Comparison of ENCODE assay signal across 8 cellular contexts in the genomic region with DNA sequence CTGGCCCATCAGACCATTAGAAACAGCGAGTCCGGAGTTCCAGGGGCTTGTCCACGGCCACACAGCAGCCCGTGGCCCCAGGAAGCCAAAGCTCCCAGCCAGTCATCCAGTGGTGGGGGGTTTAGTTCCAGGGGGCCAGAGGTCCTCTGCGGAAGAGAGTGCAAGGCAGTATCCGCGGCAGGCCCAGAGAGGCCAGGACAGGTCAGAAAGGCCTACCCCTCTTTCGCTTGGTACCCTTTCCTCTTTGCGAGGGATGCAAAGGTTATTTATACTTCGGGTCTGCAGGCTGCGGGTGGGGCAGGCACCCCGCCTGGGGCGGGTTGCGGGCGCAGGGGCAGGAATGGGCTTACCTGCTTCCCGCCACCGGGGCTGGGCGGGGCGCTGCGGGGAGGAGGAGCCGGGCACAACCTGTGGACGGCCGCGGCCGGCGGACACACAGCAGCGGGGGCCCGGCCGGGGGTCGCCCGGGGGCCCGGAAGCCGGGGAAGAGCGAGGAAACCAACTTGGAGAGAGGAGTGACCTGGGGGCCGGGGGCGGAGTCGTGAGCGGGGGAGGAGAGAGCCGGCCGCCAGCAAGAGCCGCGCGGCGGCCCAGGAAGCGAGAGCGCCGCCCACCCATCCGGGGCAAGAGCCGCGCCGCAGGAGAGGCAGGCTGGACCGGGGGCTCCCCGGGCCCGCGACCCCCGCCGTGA. TPM values are rescaled to one million over a fixed set of nuclear protein-coding genes. Genes with fewer than 3 reads are reported as not detected.
DNase-seq lines count a peak whose midpoint lies in the region; ATAC-seq and TF ChIP-seq lines count a peak whose summit lies in the region.

A gene with protein sequence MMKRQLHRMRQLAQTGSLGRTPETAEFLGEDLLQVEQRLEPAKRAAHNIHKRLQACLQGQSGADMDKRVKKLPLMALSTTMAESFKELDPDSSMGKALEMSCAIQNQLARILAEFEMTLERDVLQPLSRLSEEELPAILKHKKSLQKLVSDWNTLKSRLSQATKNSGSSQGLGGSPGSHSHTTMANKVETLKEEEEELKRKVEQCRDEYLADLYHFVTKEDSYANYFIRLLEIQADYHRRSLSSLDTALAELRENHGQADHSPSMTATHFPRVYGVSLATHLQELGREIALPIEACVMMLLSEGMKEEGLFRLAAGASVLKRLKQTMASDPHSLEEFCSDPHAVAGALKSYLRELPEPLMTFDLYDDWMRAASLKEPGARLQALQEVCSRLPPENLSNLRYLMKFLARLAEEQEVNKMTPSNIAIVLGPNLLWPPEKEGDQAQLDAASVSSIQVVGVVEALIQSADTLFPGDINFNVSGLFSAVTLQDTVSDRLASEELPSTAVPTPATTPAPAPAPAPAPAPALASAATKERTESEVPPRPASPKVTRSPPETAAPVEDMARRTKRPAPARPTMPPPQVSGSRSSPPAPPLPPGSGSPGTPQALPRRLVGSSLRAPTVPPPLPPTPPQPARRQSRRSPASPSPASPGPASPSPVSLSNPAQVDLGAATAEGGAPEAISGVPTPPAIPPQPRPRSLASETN (plus strand): TSS at position 600 of the 691 bp plus-strand sequence. CDS start 119 bp downstream, outside the sequence.

- CTCF ChIA-PET in activated CD8-positive, alpha-beta T cell treated with anti-CD3 and anti-CD28 coated beads, Interleukin-2, amount 10 ng/mL, durations not matched to agents 7 days and 5 days (lab: Charles Lee), result interaction anchor here (1.2 to 15.5 kb wide), 5 partner anchors 7 to 33 kb away, joined by 3 to 261 read pairs (median 114); a partner anchor contains a TSS

- no peaks in the 10 kb centered on the region for H3K27me3 ChIP-seq in uterus

- DNase-seq in GM03348 (ENCODE audit: low spot score), result peak; percentile 79
- DNase-seq in LoVo (ENCODE audit: low spot score), result peak; percentile 35
- peak; percentile 81 for DNase-seq in activated CD8-positive, alpha-beta T cell treated with anti-CD3 and anti-CD28 coated beads, Interleukin-2, amount 10 ng/mL, durations not matched to agents 7 days and 5 days
- no peak for DNase-seq in epithelial cell of proximal tubule (ENCODE audit: low read depth)
- DNase-seq in naive thymus-derived CD8-positive, alpha-beta T cell, result peak in 7 of 10 donors; percentile 25 to 57 (median 54)
- DNase-seq in uterus, result peak; percentile 57 to 71
- no peak for DNase-seq in NCI-H187 treated with DMSO at 0.1 percent for 48 hours (lab: John Stamatoyannopoulos, UW)
- no peak for DNase-seq in NCI-H226

- peaks cover 49% of the 10 kb centered on the region for H3K36me3 Mint-ChIP-seq in activated CD8-positive, alpha-beta T cell treated with anti-CD3 and anti-CD28 coated beads, Interleukin-2, amount 10 ng/mL, durations not matched to agents 7 days and 5 days (ENCODE audit: low read depth)
- peaks cover 0 to 33% (median 5%) of the 10 kb centered on the region in 3 donors for H3K36me3 Mint-ChIP-seq in naive thymus-derived CD8-positive, alpha-beta T cell

- intact Hi-C loops in uterus (cut with DNase I; ENCODE audit: low total_unique reads), result no loop called here

- peak within 1 kb of the TSS; percentile 98 for H3K4me3 Mint-ChIP-seq in activated CD8-positive, alpha-beta T cell treated with anti-CD3 and anti-CD28 coated beads, Interleukin-2, amount 10 ng/mL, durations not matched to agents 7 days and 5 days
- H3K4me3 Mint-ChIP-seq in naive thymus-derived CD8-positive, alpha-beta T cell, result peak within 1 kb of the TSS; percentile 87 to 100 (median 98)

- peaks cover 7 to 19% of the 10 kb centered on the region in 2 donors for H3K4me1 ChIP-seq in uterus

- POLR2A ChIA-PET in activated CD8-positive, alpha-beta T cell treated with anti-CD3 and anti-CD28 coated beads, Interleukin-2, amount 10 ng/mL, durations not matched to agents 7 days and 5 days (lab: Charles Lee), result interaction anchor here (1.6 to 2.3 kb wide), 2 partner anchors 19 to 47 kb away, joined by 6 to 8 read pairs; a partner anchor contains a TSS
- POLR2A ChIA-PET in naive thymus-derived CD8-positive, alpha-beta T cell (lab: Charles Lee), result interaction anchor here (64.1 to 66.7 kb wide), 2 partner anchors 6 to 24 kb away, joined by 2283 read pairs; a partner anchor contains a TSS

- H3K4me3 ChIP-seq in epithelial cell of proximal tubule (ENCODE audit: low read depth, low read length), result peak within 1 kb of the TSS; percentile 55
- peak within 1 kb of the TSS; percentile 29 to 63 for H3K4me3 ChIP-seq in uterus

- no peaks in the 10 kb centered on the region for H3K36me3 ChIP-seq in uterus

- H3K27ac Mint-ChIP-seq in activated CD8-positive, alpha-beta T cell treated with anti-CD3 and anti-CD28 coated beads, Interleukin-2, amount 10 ng/mL, durations not matched to agents 7 days and 5 days, result peak within 1 kb of the TSS; percentile 97
- H3K27ac Mint-ChIP-seq in naive thymus-derived CD8-positive, alpha-beta T cell, result peak within 1 kb of the TSS; percentile 93 to 97 (median 95)

- no peak for TF ChIP-seq CTCF in epithelial cell of proximal tubule (conservative IDR thresholded peaks at IDR 0.05; ENCODE audit: low read depth, low read length)
- no peak for TF ChIP-seq CTCF in uterus (IDR thresholded peaks at IDR 0.05)

- H3K9me3 Mint-ChIP-seq in activated CD8-positive, alpha-beta T cell treated with anti-CD3 and anti-CD28 coated beads, Interleukin-2, amount 10 ng/mL, durations not matched to agents 7 days and 5 days (ENCODE audit: insufficient read depth), result no peaks in the 10 kb centered on the region
- no peaks in the 10 kb centered on the region for H3K9me3 Mint-ChIP-seq in naive thymus-derived CD8-positive, alpha-beta T cell

- peak within 1 kb of the TSS; percentile 43 to 89 for H3K27ac ChIP-seq in uterus

- TF ChIP-seq POLR2A in uterus (IDR thresholded peaks at IDR 0.05), result peak in 1 of 2 donors; percentile 22

- H3K27me3 Mint-ChIP-seq in activated CD8-positive, alpha-beta T cell treated with anti-CD3 and anti-CD28 coated beads, Interleukin-2, amount 10 ng/mL, durations not matched to agents 7 days and 5 days (ENCODE audit: low read depth), result no peaks in the 10 kb centered on the region
- no peaks in the 10 kb centered on the region for H3K27me3 Mint-ChIP-seq in naive thymus-derived CD8-positive, alpha-beta T cell

- H3K4me1 Mint-ChIP-seq in activated CD8-positive, alpha-beta T cell treated with anti-CD3 and anti-CD28 coated beads, Interleukin-2, amount 10 ng/mL, durations not matched to agents 7 days and 5 days (ENCODE audit: low read depth), result peaks cover 77% of the 10 kb centered on the region
- H3K4me1 Mint-ChIP-seq in naive thymus-derived CD8-positive, alpha-beta T cell, result peaks cover 29 to 79% (median 72%) of the 10 kb centered on the region in 4 donors

- peak; percentile 53 for ATAC-seq in activated CD8-positive, alpha-beta T cell treated with anti-CD3 and anti-CD28 coated beads, Interleukin-2, amount 10 ng/mL, durations not matched to agents 7 days and 5 days
- ATAC-seq in naive thymus-derived CD8-positive, alpha-beta T cell, result peak; percentile 42 to 58

- no peaks in the 10 kb centered on the region for H3K9me3 ChIP-seq in uterus

RNA-seq across cellular contexts. Expression of the gene that starts here (rescaled TPM):
- total RNA-seq in activated CD8-positive, alpha-beta T cell treated with anti-CD3 and anti-CD28 coated beads, Interleukin-2, amount 10 ng/mL, durations not matched to agents 7 days and 5 days, result 100 to 1,000 TPM; 216 to 218 TPM
- 15.1 and 25.0 TPM in 2 replicates for total RNA-seq in epithelial cell of proximal tubule
- total RNA-seq in naive thymus-derived CD8-positive, alpha-beta T cell, result 10 to 100 TPM; 77.9 to 79.0 TPM
- 10 to 100 TPM; 16.9 to 26.5 (median 25.6) TPM for polyA plus RNA-seq in naive thymus-derived CD8-positive, alpha-beta T cell
- 10 to 100 TPM in 3 of 4 donors, 1 to 10 TPM in 1; 7.4 to 26.2 (median 14.2) TPM for total RNA-seq in uterus

Comparison
In these comparisons a context has a peak if more than half of its experiments do, and no peak if none do; other contexts are left out.
1. DNase-seq: peak in GM03348 (single experiment), LoVo (single experiment), activated CD8-positive, alpha-beta T cell treated with anti-CD3 and anti-CD28 coated beads, Interleukin-2, amount 10 ng/mL, durations not matched to agents 7 days and 5 days (single experiment), naive thymus-derived CD8-positive, alpha-beta T cell (7 of 10) and uterus (2 of 2); none in epithelial cell of proximal tubule (single experiment), NCI-H187 treated with DMSO at 0.1 percent for 48 hours (single experiment) and NCI-H226 (single experiment).